1 cellular context compared by ENCODE assay signal in genomic region chr18:54235871-54236270, GRCh38.
A peak's percentile ranks its signal among the peaks of the same experiment; 100 is the strongest.
TF ChIP-seq lines count a peak whose summit lies in the region.

No MANE protein-coding gene starts in this region.

TF ChIP-seq in HEK293, 187 proteins besides CTCF, POLR2A, EP300 and RAD21:
- no peak for TF ChIP-seq ZNF48 (tag by site-specific recombination; IDR thresholded peaks at IDR 0.05)
- no peak for TF ChIP-seq GLI4 (tag by site-specific recombination; IDR thresholded peaks at IDR 0.05)
- no peak for TF ChIP-seq BCL6B (tag by site-specific recombination; IDR thresholded peaks at IDR 0.05)
- no peak for TF ChIP-seq ZSCAN4 (tag by site-specific recombination; IDR thresholded peaks at IDR 0.05)
- no peak for TF ChIP-seq ZFP69B (tag by site-specific recombination; IDR thresholded peaks at IDR 0.05)
- TF ChIP-seq ZNF677 (tag by site-specific recombination; IDR thresholded peaks at IDR 0.05): peak; percentile 71
- TF ChIP-seq EGR2 (tag by site-specific recombination; IDR thresholded peaks at IDR 0.05; ENCODE audit: low read depth): no peak
- TF ChIP-seq ZNF664 (tag by site-specific recombination; IDR thresholded peaks at IDR 0.05): no peak
